1 cellular context compared by ENCODE assay signal in the genomic region with DNA sequence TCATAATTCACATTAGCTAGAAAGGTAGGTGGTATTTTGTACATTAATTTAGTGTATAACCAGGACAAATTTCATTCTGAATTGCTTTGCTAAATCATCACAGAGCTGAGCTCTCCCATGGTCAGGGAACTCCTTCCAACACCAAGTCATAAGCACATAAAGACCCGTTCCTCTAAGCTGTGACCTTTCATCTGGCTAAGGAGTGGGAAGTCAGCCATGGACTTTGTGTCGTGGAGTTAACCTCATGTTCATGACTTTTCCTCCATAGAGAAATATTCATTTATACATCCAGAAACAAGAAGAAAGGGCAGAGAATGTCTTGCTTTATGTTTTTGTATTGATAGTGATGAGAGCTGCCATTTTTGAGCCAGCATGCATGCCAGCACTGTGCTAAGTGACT.
TF ChIP-seq lines count a peak whose summit lies in the region.

No MANE protein-coding gene starts in this region.

TF ChIP-seq in HepG2, 621 proteins besides CTCF, POLR2A, EP300 and RAD21 (continued from another document):
- TF ChIP-seq, protein P1, sequence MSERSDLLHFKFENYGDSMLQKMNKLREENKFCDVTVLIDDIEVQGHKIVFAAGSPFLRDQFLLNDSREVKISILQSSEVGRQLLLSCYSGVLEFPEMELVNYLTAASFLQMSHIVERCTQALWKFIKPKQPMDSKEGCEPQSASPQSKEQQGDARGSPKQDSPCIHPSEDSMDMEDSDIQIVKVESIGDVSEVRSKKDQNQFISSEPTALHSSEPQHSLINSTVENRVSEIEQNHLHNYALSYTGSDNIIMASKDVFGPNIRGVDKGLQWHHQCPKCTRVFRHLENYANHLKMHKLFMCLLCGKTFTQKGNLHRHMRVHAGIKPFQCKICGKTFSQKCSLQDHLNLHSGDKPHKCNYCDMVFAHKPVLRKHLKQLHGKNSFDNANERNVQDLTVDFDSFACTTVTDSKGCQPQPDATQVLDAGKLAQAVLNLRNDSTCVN (CRISPR knock-in tag; IDR thresholded peaks at IDR 0.05; ENCODE audit: borderline replicate concordance) = no peak
- no peak for TF ChIP-seq AGO1 (IDR thresholded peaks at IDR 0.05; ENCODE audit: low read depth, low read length, poor library complexity, severe bottlenecking)
- TF ChIP-seq RBM39 (IDR thresholded peaks at IDR 0.05; ENCODE audit: low read depth, low read length, poor library complexity, severe bottlenecking) = no peak
- TF ChIP-seq KMT2A (CRISPR knock-in tag; IDR thresholded peaks at IDR 0.05) = no peak
- no peak for TF ChIP-seq ZMYM3 (CRISPR knock-in tag; IDR thresholded peaks at IDR 0.05)
- no peak for TF ChIP-seq ARNTL (CRISPR knock-in tag; IDR thresholded peaks at IDR 0.05)
- no peak for TF ChIP-seq SMAD3 (CRISPR knock-in tag; IDR thresholded peaks at IDR 0.05)
